17 cellular contexts compared by ENCODE assay signal in genomic region chr3:37662708-37663107, GRCh38.
"Had no signal": no experiment of that assay in that cellular context is flagged by ENCODE, and none has a peak within 500 bp of the region (broad histone marks: within the 10 kb centered on the region; RNA-seq: fewer than 3 reads in every experiment).

No MANE protein-coding gene starts in this region.

- H3K9me3 ChIP-seq: neutrophil, pancreas, tibial artery had no signal

- H3K4me3 Mint-ChIP-seq: activated CD4-positive, alpha-beta T cell treated with anti-CD3 and anti-CD28 coated beads, Interleukin-2, amount 10 ng/mL, durations not matched to agents 7 days and 5 days; activated T-cell treated with anti-CD3 and anti-CD28 coated beads, Interleukin-2, amount 50 U/mL, for 4 hours; naive thymus-derived CD4-positive, alpha-beta T cell; stimulated activated memory B cell treated with anti-CD40 and anti-IgM and Interleukin-4, amounts not matched to agents 10 μg/mL and 1 μg/mL and 100 μg/mL, for 72 hours; T-helper 1 cell treated with Interleukin-12 subunit alpha and Interleukin-12 subunit beta and Interleukin-4 antibody, amounts not matched to agents 30 μg/mL and 1 μg/mL, for 36 hours had no signal

- DNase-seq: activated CD4-positive, alpha-beta T cell treated with anti-CD3 and anti-CD28 coated beads, Interleukin-2, amount 10 ng/mL, durations not matched to agents 7 days and 5 days; activated CD8-positive, alpha-beta memory T cell treated with anti-CD3 and anti-CD28 coated beads, Interleukin-2, amount 50 U/mL, for 4 hours; activated naive CD4-positive, alpha-beta T cell treated with anti-CD3 and anti-CD28 coated beads, Interleukin-2, amount 50 U/mL, for 16 hours; activated T-cell treated with anti-CD3 and anti-CD28 coated beads, Interleukin-2, amount 50 U/mL, for 4 hours; dorsolateral prefrontal cortex; mesendoderm; naive thymus-derived CD4-positive, alpha-beta T cell; pancreas; spleen; stimulated activated CD4-positive, alpha-beta T cell treated with anti-CD3 and anti-CD28 coated beads, Interleukin-4, amount 100 ng/mL, for 4 hours; tibial artery had no signal

- H3K27ac Mint-ChIP-seq: activated CD4-positive, alpha-beta T cell treated with anti-CD3 and anti-CD28 coated beads, Interleukin-2, amount 10 ng/mL, durations not matched to agents 7 days and 5 days; naive thymus-derived CD4-positive, alpha-beta T cell; stimulated activated memory B cell treated with anti-CD40 and anti-IgM and Interleukin-4, amounts not matched to agents 10 μg/mL and 1 μg/mL and 100 μg/mL, for 72 hours; T-helper 1 cell treated with Interleukin-12 subunit alpha and Interleukin-12 subunit beta and Interleukin-4 antibody, amounts not matched to agents 30 μg/mL and 1 μg/mL, for 36 hours had no signal

- H3K9me3 Mint-ChIP-seq: activated T-cell treated with anti-CD3 and anti-CD28 coated beads, Interleukin-2, amount 50 U/mL, for 4 hours; stimulated activated memory B cell treated with anti-CD40 and anti-IgM and Interleukin-4, amounts not matched to agents 10 μg/mL and 1 μg/mL and 100 μg/mL, for 72 hours had no signal

- ATAC-seq: activated T-cell treated with anti-CD3 and anti-CD28 coated beads, Interleukin-2, amount 50 U/mL, for 4 hours; naive thymus-derived CD4-positive, alpha-beta T cell; pancreas; stimulated activated memory B cell treated with anti-CD40 and anti-IgM and Interleukin-4, amounts not matched to agents 10 μg/mL and 1 μg/mL and 100 μg/mL, for 72 hours had no signal

- H3K27me3 Mint-ChIP-seq: stimulated activated memory B cell treated with anti-CD40 and anti-IgM and Interleukin-4, amounts not matched to agents 10 μg/mL and 1 μg/mL and 100 μg/mL, for 72 hours had no signal

- H3K4me1 Mint-ChIP-seq: naive thymus-derived CD4-positive, alpha-beta T cell; stimulated activated memory B cell treated with anti-CD40 and anti-IgM and Interleukin-4, amounts not matched to agents 10 μg/mL and 1 μg/mL and 100 μg/mL, for 72 hours had no signal

- H3K36me3 ChIP-seq: cardiac muscle cell, heart left ventricle, pancreas, spleen, tibial artery had no signal

- H3K27me3 ChIP-seq: cardiac muscle cell, dorsolateral prefrontal cortex, heart left ventricle, neutrophil, pancreas, tibial artery had no signal

- H3K27ac ChIP-seq: cardiac muscle cell, dorsolateral prefrontal cortex, epithelial cell of prostate, neutrophil, pancreas had no signal

- H3K4me1 ChIP-seq: pancreas had no signal

- H3K4me3 ChIP-seq: cardiac muscle cell, dorsolateral prefrontal cortex, heart left ventricle, pancreas, spleen, tibial artery had no signal
